Comparison of ENCODE assay signal across 8 cellular contexts in genomic region chr2:32627441-32627900, GRCh38. TPM values are rescaled to one million over a fixed set of nuclear protein-coding genes. Genes with fewer than 3 reads are reported as not detected.
DNase-seq lines count a peak whose midpoint lies in the region; ATAC-seq and TF ChIP-seq lines count a peak whose summit lies in the region.

No MANE protein-coding gene starts in this region.

- H3K9me3 ChIP-seq in SK-N-MC (ENCODE audit: low read depth, low read length) (no peaks in the 10 kb centered on the region), mesodermal cell (ENCODE audit: control insufficient read depth, low read length) (no peaks in the 10 kb centered on the region)

- DNase-seq in Right ventricle myocardium inferior (ENCODE audit: missing footprints) (no peak), cardiac septum (ENCODE audit: low spot score) (no peak), SK-N-MC (ENCODE audit: low read depth, low spot score) (no peak), HEK293T (ENCODE audit: extremely low spot score) (no peak)
- peak; percentile 22 for DNase-seq in effector CD4-positive, alpha-beta T cell

- CTCF ChIA-PET in HEK293T (lab: Yijun Ruan, JAX) = no interaction called here

- peaks cover 6% of the 10 kb centered on the region for H3K4me1 ChIP-seq in mesodermal cell (ENCODE audit: control insufficient read depth, insufficient read depth, low read length, poor library complexity, severe bottlenecking)

- no peak overlapping the region for H3K9ac ChIP-seq in SK-N-MC (ENCODE audit: insufficient read length)

- no peak overlapping the region for H3K27ac ChIP-seq in SK-N-MC
- H3K27ac ChIP-seq in mesodermal cell (ENCODE audit: low read depth, low read length, severe bottlenecking) = peak overlapping the region; percentile 69
- H3K27ac ChIP-seq in temporal lobe (ENCODE audit: low read depth, low read length) = peak overlapping the region; percentile 75

- 4 to 7% methylated on average over 19 of the region's 19 CpGs for WGBS in mesodermal cell (ENCODE audit: insufficient coverage in 2 of 2), 2 experiments

- peak; percentile 67 for ATAC-seq in Right ventricle myocardium inferior
- peak; percentile 27 for ATAC-seq in HG02973 (IDR thresholded peaks at IDR 0.05; ENCODE audit: unreplicated experiment)

- intact Hi-C loops in Right ventricle myocardium inferior (cut with DNase I) = loop anchor here (10.0 kb wide), 2 partner anchors 137 to 317 kb away; partner anchors contain the start of gene LTBP1
- intact Hi-C loops in cardiac septum (cut with DNase I) = loop anchor here (10.0 kb wide), 1 partner anchor 137 kb away; no protein-coding TSS in a partner anchor

- H3K36me3 ChIP-seq in SK-N-MC (ENCODE audit: insufficient read depth, low read length) (peaks cover 11% of the 10 kb centered on the region), mesodermal cell (ENCODE audit: control insufficient read depth, insufficient read depth, low read length) (peaks cover 16% of the 10 kb centered on the region)

- POLR2A ChIA-PET in HEK293T (lab: Yijun Ruan, JAX) = interaction anchor here (1.0 to 1.4 kb wide), 2 partner anchors 21 to 462 kb away, joined by 3 to 5 read pairs; partner anchors contain the start of gene SLC30A6

- peak overlapping the region; percentile 98 for H3K4me3 ChIP-seq in SK-N-MC
- H3K4me3 ChIP-seq in mesodermal cell (ENCODE audit: extremely low read depth, insufficient read depth, low read length, poor library complexity, severe bottlenecking) = peak overlapping the region; percentile 98

TF ChIP-seq in HEK293T, 16 proteins besides CTCF, POLR2A, EP300 and RAD21:
- TF ChIP-seq ARNT (IDR thresholded peaks at IDR 0.05) (no peak), FOXK2 (IDR thresholded peaks at IDR 0.05) (no peak), L3MBTL2 (conservative IDR thresholded peaks at IDR 0.05) (no peak), LEF1 (IDR thresholded peaks at IDR 0.05; ENCODE audit: borderline replicate concordance) (no peak), SUZ12 (IDR thresholded peaks at IDR 0.05) (no peak), FOXM1 (IDR thresholded peaks at IDR 0.05; ENCODE audit: borderline replicate concordance) (no peak), NFRKB (IDR thresholded peaks at IDR 0.05) (no peak), FOXA1 (IDR thresholded peaks at IDR 0.05) (no peak), ZNF384 (IDR thresholded peaks at IDR 0.05) (no peak), CTBP1 (IDR thresholded peaks at IDR 0.05; ENCODE audit: borderline replicate concordance) (no peak), TARDBP (IDR thresholded peaks at IDR 0.05) (no peak), BHLHE40 (IDR thresholded peaks at IDR 0.05; ENCODE audit: borderline replicate concordance) (no peak), PKNOX1 (IDR thresholded peaks at IDR 0.05) (no peak), ELF4 (IDR thresholded peaks at IDR 0.05) (no peak), SP1 (IDR thresholded peaks at IDR 0.05) (no peak), HDGF (IDR thresholded peaks at IDR 0.05; ENCODE audit: borderline replicate concordance) (no peak)

RNA-seq across cellular contexts. Expression of gene TTC27, which starts 0.4 kb away (rescaled TPM):
- total RNA-seq in Right ventricle myocardium inferior = 8.1 TPM
- total RNA-seq in cardiac septum = 13.7 TPM
- polyA plus RNA-seq in mesodermal cell (2013, experiment 1 of 2) = 16.7 TPM
- polyA plus RNA-seq in mesodermal cell (2013, experiment 2 of 2) = 15.8 TPM
- 21.4 TPM for total RNA-seq in temporal lobe
